In the genomic region with DNA sequence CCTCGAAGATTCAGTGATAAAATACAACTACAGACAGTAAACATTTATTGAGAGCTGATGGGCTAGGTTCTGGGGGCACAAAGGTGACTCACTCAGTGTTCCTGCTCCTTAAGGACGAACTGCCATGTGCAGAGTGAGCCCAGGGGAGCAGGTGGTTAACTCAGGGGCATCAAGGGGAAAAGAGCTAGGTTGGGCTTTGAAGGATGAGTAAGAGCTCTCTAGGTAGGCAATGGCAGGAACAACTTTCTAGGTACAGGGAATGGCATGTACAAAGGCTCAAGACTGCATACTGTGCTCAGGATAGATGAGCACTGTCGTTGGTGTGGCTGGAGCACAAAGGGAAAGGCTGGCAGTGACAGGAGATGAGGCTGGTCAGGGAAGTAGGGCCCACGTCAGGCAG, we compare ENCODE assay signal across 1 cellular context.
TF ChIP-seq lines count a peak whose summit lies in the region.

No MANE protein-coding gene starts in this region.

TF ChIP-seq in K562, 482 proteins besides CTCF, POLR2A, EP300 and RAD21:
- TF ChIP-seq ZSCAN32 (CRISPR knock-in tag; IDR thresholded peaks at IDR 0.05), result no peak
- TF ChIP-seq ZNF584 (CRISPR knock-in tag; IDR thresholded peaks at IDR 0.05; ENCODE audit: low read depth), result no peak
- no peak for TF ChIP-seq HEY1 (CRISPR knock-in tag; IDR thresholded peaks at IDR 0.05; ENCODE audit: borderline replicate concordance)
- 0 out of 2 replicates have a peak, but pooled peaks have one; percentile 41 for TF ChIP-seq HDAC6 (IDR thresholded peaks at IDR 0.05; ENCODE audit: low read depth, low read length)
- TF ChIP-seq NCOA1 (IDR thresholded peaks at IDR 0.05; ENCODE audit: low read depth), result no peak
